10 cellular contexts compared by ENCODE assay signal in the genomic region with DNA sequence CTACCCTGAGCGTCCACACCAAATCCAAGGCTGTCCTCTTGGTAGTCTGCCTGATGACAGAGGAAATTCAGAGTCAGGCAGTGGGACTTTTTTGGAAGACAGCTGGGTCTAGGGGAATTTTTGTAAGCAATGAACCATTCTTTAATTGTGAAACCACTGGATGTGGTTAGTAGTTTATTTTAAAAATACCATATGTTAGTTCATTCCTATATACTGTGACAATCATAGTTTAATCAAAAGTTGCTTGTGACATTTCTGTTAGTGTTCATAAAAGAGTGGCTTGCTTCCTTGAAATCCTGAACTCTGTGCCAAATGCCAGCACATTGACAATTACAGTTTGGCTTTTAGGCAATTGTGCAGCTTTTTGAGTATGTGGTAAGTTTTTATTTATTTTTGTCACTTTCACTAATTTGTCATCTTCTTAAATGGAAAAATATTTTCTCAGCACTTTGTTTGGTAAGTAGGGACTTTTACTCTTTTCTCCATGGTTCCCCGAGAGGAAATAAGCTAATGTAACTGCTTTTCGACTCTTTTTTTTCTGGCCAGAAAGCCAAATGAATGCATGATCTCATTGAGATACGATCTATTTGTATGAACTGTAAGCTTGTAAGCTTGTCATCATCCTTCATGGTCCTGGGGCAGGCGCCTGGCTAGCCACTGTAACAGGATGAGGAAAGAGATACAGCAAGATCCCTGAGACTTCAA.
DNase-seq lines count a peak whose midpoint lies in the region; ATAC-seq and TF ChIP-seq lines count a peak whose summit lies in the region.
"Had no signal": no experiment of that assay in that cellular context is flagged by ENCODE, and none has a peak within 500 bp of the region (broad histone marks: within the 10 kb centered on the region; RNA-seq: fewer than 3 reads in every experiment).

No MANE protein-coding gene starts in this region.

- H3K27ac Mint-ChIP-seq in WTC11 = peak overlapping the region; percentile 8; the same call in 1 of the 2 replicates
- H3K27ac Mint-ChIP-seq in mesothelial cell of epicardium = peak overlapping the region; percentile 31

- H3K36me3 Mint-ChIP-seq in WTC11 = no peaks in the 10 kb centered on the region
- no peaks in the 10 kb centered on the region for H3K36me3 Mint-ChIP-seq in mesothelial cell of epicardium

- intact Hi-C loops in head of caudate nucleus (cut with DNase I) = no loop called here

- CTCF ChIA-PET in WTC11 (lab: Charles Lee) = interaction anchor here (1.3 kb wide), 1 partner anchor 37 kb away, joined by 4 read pairs; no protein-coding TSS in a partner anchor

- no peaks in the 10 kb centered on the region for H3K27me3 ChIP-seq in BE2C

- H3K4me1 Mint-ChIP-seq in WTC11 = peaks cover 21% of the 10 kb centered on the region
- peaks cover 41% of the 10 kb centered on the region for H3K4me1 Mint-ChIP-seq in mesothelial cell of epicardium

- ATAC-seq in GM21825 (IDR thresholded peaks at IDR 0.05; ENCODE audit: unreplicated experiment) = peak; percentile 35
- ATAC-seq in WTC11 = no peak

- H3K36me3 ChIP-seq in BE2C = no peaks in the 10 kb centered on the region

- H3K4me3 Mint-ChIP-seq in WTC11 (no peak overlapping the region), mesothelial cell of epicardium (no peak overlapping the region)

- H3K4me3 ChIP-seq in BE2C (ENCODE audit: low read depth, low read length) = no peak overlapping the region

- DNase-seq in ELR (ENCODE audit: low read depth) (peak; percentile 88), WTC11 (ENCODE audit: low spot score) (no peak), mesothelial cell of epicardium (ENCODE audit: low spot score in 2 of 2, unreplicated experiment in 2 of 2) (no peak), DMS153 treated with DMSO at 0.1 percent for 48 hours (lab: John Stamatoyannopoulos, UW; ENCODE audit: unreplicated experiment) (no peak), BE2C (no peak), head of caudate nucleus (no peak)
- DNase-seq in stimulated activated naive CD4-positive, alpha-beta T cell (lab: John Stamatoyannopoulos, UW) = no peak
- DNase-seq: COR-L47, NCI-H1048 had no signal

- POLR2A ChIA-PET in WTC11 (lab: Charles Lee) = interaction anchor here (0.8 to 1.1 kb wide), 2 partner anchors 52 to 275 kb away, joined by 3 read pairs; no protein-coding TSS in a partner anchor

- no peaks in the 10 kb centered on the region for H3K9me3 ChIP-seq in BE2C

- H3K9me3 Mint-ChIP-seq in WTC11 = no peaks in the 10 kb centered on the region
- H3K9me3 Mint-ChIP-seq in mesothelial cell of epicardium = peaks cover 1% of the 10 kb centered on the region

- H3K27me3 Mint-ChIP-seq in WTC11 (ENCODE audit: low read depth) = no peaks in the 10 kb centered on the region
- no peaks in the 10 kb centered on the region for H3K27me3 Mint-ChIP-seq in mesothelial cell of epicardium (ENCODE audit: low read depth)

- no peaks in the 10 kb centered on the region; the same call in 1 of the 2 replicates for H3K4me1 ChIP-seq in BE2C

- TF ChIP-seq CTCF in WTC11 (IDR thresholded peaks at IDR 0.05) = no peak
- TF ChIP-seq CTCF in mesothelial cell of epicardium (IDR thresholded peaks at IDR 0.05; ENCODE audit: unreplicated experiment) = no peak
- TF ChIP-seq CTCF in BE2C (IDR thresholded peaks at IDR 0.05; ENCODE audit: low read depth, low read length) = no peak

TF ChIP-seq in WTC11, 78 proteins besides CTCF, POLR2A, EP300 and RAD21:
- TF ChIP-seq NR2C2 (CRISPR knock-in tag; IDR thresholded peaks at IDR 0.05) = no peak
TF ChIP-seq in WTC11: peak in this region for 0.
